In the genomic region with DNA sequence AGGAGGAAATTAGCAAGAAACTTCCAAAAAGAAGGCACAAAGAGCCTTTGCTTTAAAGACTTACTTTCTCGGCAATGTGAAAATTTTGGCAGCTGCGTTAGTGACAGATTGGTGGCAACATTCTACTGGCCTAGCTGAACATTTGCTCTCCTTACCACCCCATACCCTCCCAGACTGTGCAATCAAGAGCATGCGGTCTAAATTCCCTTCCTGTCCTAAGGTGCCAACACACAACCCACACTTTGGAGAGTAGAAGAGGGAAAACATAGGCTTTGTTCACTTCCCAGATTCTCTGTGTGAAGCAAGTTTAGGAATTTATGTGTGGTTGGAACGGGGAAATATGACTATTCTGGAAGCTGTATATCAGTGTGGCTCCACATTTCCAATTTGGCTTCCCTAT, we compare ENCODE assay signal across 14 cellular contexts. TPM values are rescaled to one million over a fixed set of nuclear protein-coding genes. Genes with fewer than 3 reads are reported as not detected.
A peak's percentile ranks its signal among the peaks of the same experiment; 100 is the strongest.
DNase-seq lines count a peak whose midpoint lies in the region; ATAC-seq and TF ChIP-seq lines count a peak whose summit lies in the region.
"Had no signal": no experiment of that assay in that cellular context is flagged by ENCODE, and none has a peak within 500 bp of the region (broad histone marks: within the 10 kb centered on the region; RNA-seq: fewer than 3 reads in every experiment).

No MANE protein-coding gene starts in this region.

- CTCF ChIA-PET in MCF 10A (lab: Yijun Ruan, JAX), result interaction anchor here (0.6 kb wide), 1 partner anchor 30 kb away, joined by 3 read pairs; no protein-coding TSS in a partner anchor

- H3K36me3 ChIP-seq in breast epithelium, result no peaks in the 10 kb centered on the region
- H3K36me3 ChIP-seq in upper lobe of right lung, result no peaks in the 10 kb centered on the region
- H3K36me3 ChIP-seq: suprapubic skin had no signal

- H3K9me3 Mint-ChIP-seq in MCF 10A (ENCODE audit: unreplicated experiment), result no peaks in the 10 kb centered on the region
- H3K9me3 Mint-ChIP-seq in nephron, result no peaks in the 10 kb centered on the region
- H3K9me3 Mint-ChIP-seq: activated T-cell treated with anti-CD3 and anti-CD28 coated beads, Interleukin-2, amount 50 U/mL, for 24 hours; CD8-positive, alpha-beta T cell had no signal

- no peak overlapping the region for H3K4me3 ChIP-seq in breast epithelium
- no peak overlapping the region for H3K4me3 ChIP-seq in coronary artery
- no peak overlapping the region for H3K4me3 ChIP-seq in upper lobe of right lung
- H3K4me3 ChIP-seq: SK-N-MC, suprapubic skin had no signal

- POLR2A ChIA-PET in MCF 10A (lab: Yijun Ruan, JAX), result no interaction called here

- no peak overlapping the region for H3K27ac Mint-ChIP-seq in MCF 10A (ENCODE audit: low read depth, unreplicated experiment)
- peak overlapping the region in 2 of 3 experiments; percentile 66 to 72 for H3K27ac Mint-ChIP-seq in nephron
- H3K27ac Mint-ChIP-seq: activated CD4-positive, alpha-beta T cell treated with anti-CD3 and anti-CD28 coated beads, Interleukin-2, amount 10 ng/mL, durations not matched to agents 7 days and 5 days; activated T-cell treated with anti-CD3 and anti-CD28 coated beads, Interleukin-2, amount 50 U/mL, for 24 hours; CD8-positive, alpha-beta T cell had no signal

- no peak for TF ChIP-seq POLR2A in breast epithelium (IDR thresholded peaks at IDR 0.05)

- no peaks in the 10 kb centered on the region for H3K4me1 Mint-ChIP-seq in MCF 10A (ENCODE audit: insufficient read depth, unreplicated experiment)
- peaks cover 23% of the 10 kb centered on the region for H3K4me1 Mint-ChIP-seq in nephron

- H3K4me3 Mint-ChIP-seq in MCF 10A (ENCODE audit: unreplicated experiment) (no peak overlapping the region), nephron (no peak overlapping the region)
- H3K4me3 Mint-ChIP-seq: activated CD4-positive, alpha-beta T cell treated with anti-CD3 and anti-CD28 coated beads, Interleukin-2, amount 10 ng/mL, durations not matched to agents 7 days and 5 days; activated T-cell treated with anti-CD3 and anti-CD28 coated beads, Interleukin-2, amount 50 U/mL, for 24 hours; CD8-positive, alpha-beta T cell had no signal

- H3K27me3 ChIP-seq in breast epithelium (no peaks in the 10 kb centered on the region), upper lobe of right lung (no peaks in the 10 kb centered on the region)
- H3K27me3 ChIP-seq: suprapubic skin had no signal

- peak overlapping the region; percentile 38 to 54 for H3K27ac ChIP-seq in breast epithelium
- H3K27ac ChIP-seq in coronary artery, result peak overlapping the region; percentile 44 to 80
- peak overlapping the region; percentile 66 for H3K27ac ChIP-seq in upper lobe of right lung
- H3K27ac ChIP-seq: SK-N-MC, suprapubic skin had no signal

- peak in 1 of 2 donors; percentile 57 for DNase-seq in breast epithelium (ENCODE audit: low spot score in 2 of 2)
- DNase-seq in MCF 10A (ENCODE audit: unreplicated experiment), result no peak
- no peak for DNase-seq in coronary artery (ENCODE audit: low spot score)
- DNase-seq in upper lobe of right lung, result no peak
- DNase-seq in T-helper 2 cell, result no peak
- DNase-seq in activated naive CD4-positive, alpha-beta T cell treated with anti-CD3 and anti-CD28 coated beads, Interleukin-2, amount 50 U/mL, for 16 hours, result no peak
- DNase-seq: activated CD4-positive, alpha-beta T cell treated with anti-CD3 and anti-CD28 coated beads, Interleukin-2, amount 10 ng/mL, durations not matched to agents 7 days and 5 days; activated T-cell treated with anti-CD3 and anti-CD28 coated beads, Interleukin-2, amount 50 U/mL, for 24 hours; CD8-positive, alpha-beta T cell; NCI-H69 had no signal

- ATAC-seq in upper lobe of right lung, result peak; percentile 18
- no peak for ATAC-seq in GM21529 (IDR thresholded peaks at IDR 0.05; ENCODE audit: unreplicated experiment)
- ATAC-seq: CD8-positive, alpha-beta T cell had no signal

- BruUV-seq in MCF 10A (replicated peaks; lab: Mats Ljungman, UMichigan), result no TSS peak

- no peak for TF ChIP-seq CTCF in breast epithelium (IDR thresholded peaks at IDR 0.05)
- TF ChIP-seq CTCF in MCF 10A (IDR thresholded peaks at IDR 0.05; ENCODE audit: unreplicated experiment), result no peak
- TF ChIP-seq CTCF in coronary artery (IDR thresholded peaks at IDR 0.05), result no peak
- TF ChIP-seq CTCF in nephron (IDR thresholded peaks at IDR 0.05; ENCODE audit: unreplicated experiment in 3 of 3), result no peak
- TF ChIP-seq CTCF in upper lobe of right lung (IDR thresholded peaks at IDR 0.05), result no peak

- H3K36me3 Mint-ChIP-seq in MCF 10A (ENCODE audit: insufficient read depth, unreplicated experiment) (no peaks in the 10 kb centered on the region), nephron (ENCODE audit: low read depth) (no peaks in the 10 kb centered on the region)

- intact Hi-C loops in breast epithelium (cut with DNase I; ENCODE audit: low total_unique reads) (no loop called here), MCF 10A (cut with micrococcal nuclease) (no loop called here), upper lobe of right lung (cut with DNase I) (no loop called here)

- no peaks in the 10 kb centered on the region for H3K4me1 ChIP-seq in breast epithelium
- H3K4me1 ChIP-seq in upper lobe of right lung, result peaks cover 36% of the 10 kb centered on the region

- H3K9me3 ChIP-seq in breast epithelium (no peaks in the 10 kb centered on the region), upper lobe of right lung (no peaks in the 10 kb centered on the region)
- H3K9me3 ChIP-seq: suprapubic skin had no signal

- H3K27me3 Mint-ChIP-seq in MCF 10A (ENCODE audit: insufficient read depth, unreplicated experiment) (no peaks in the 10 kb centered on the region), nephron (ENCODE audit: low read depth) (peaks cover 7% of the 10 kb centered on the region)
- H3K27me3 Mint-ChIP-seq: activated CD4-positive, alpha-beta T cell treated with anti-CD3 and anti-CD28 coated beads, Interleukin-2, amount 10 ng/mL, durations not matched to agents 7 days and 5 days; activated T-cell treated with anti-CD3 and anti-CD28 coated beads, Interleukin-2, amount 50 U/mL, for 24 hours had no signal

RNA-seq across cellular contexts. Expression of a gene that starts 29.8 kb away (rescaled TPM):
- total RNA-seq in breast epithelium (100 to 1,000 TPM in 1 of 3 donors, 10 to 100 TPM in 2; 41.4 to 108 (median 79.2) TPM), MCF 10A (2022) (2.2 and 4.4 TPM in 2 replicates), upper lobe of right lung (194 TPM)
